ENCODE assay signal across 2 cellular contexts in genomic region chr18:32891130-32891529, GRCh38.
TF ChIP-seq lines count a peak whose summit lies in the region.

No MANE protein-coding gene starts in this region.

TF ChIP-seq in SK-N-SH, 30 proteins besides CTCF, POLR2A, EP300 and RAD21 (continued from another document):
- TF ChIP-seq PBX3 (IDR thresholded peaks at IDR 0.05), result no peak
- TF ChIP-seq FOXM1 (IDR thresholded peaks at IDR 0.05; ENCODE audit: low read depth), result no peak
- TF ChIP-seq ELF1 (IDR thresholded peaks at IDR 0.05), result no peak

TF ChIP-seq in SK-N-SH treated with all-trans-retinoic acid at 6 μM for 48 hours, 23 proteins besides CTCF, POLR2A, EP300 and RAD21 (continued from another document):
- TF ChIP-seq PPARA (CRISPR knock-in tag; IDR thresholded peaks at IDR 0.05; ENCODE audit: borderline replicate concordance) (no peak), TCF4 (CRISPR knock-in tag; IDR thresholded peaks at IDR 0.05; ENCODE audit: borderline replicate concordance) (no peak), CSRNP3 (CRISPR knock-in tag; IDR thresholded peaks at IDR 0.05) (no peak), TOX (CRISPR knock-in tag; IDR thresholded peaks at IDR 0.05; ENCODE audit: borderline replicate concordance) (no peak), ISL1 (CRISPR knock-in tag; IDR thresholded peaks at IDR 0.05) (no peak), GLIS3 (CRISPR knock-in tag; IDR thresholded peaks at IDR 0.05) (no peak), OSR1 (CRISPR knock-in tag; IDR thresholded peaks at IDR 0.05) (no peak), ARNTL (CRISPR knock-in tag; IDR thresholded peaks at IDR 0.05; ENCODE audit: borderline replicate concordance, low read depth) (no peak), PATZ1 (CRISPR knock-in tag; IDR thresholded peaks at IDR 0.05; ENCODE audit: borderline replicate concordance) (no peak), ZC3H10 (CRISPR knock-in tag; IDR thresholded peaks at IDR 0.05) (no peak)
